24 cellular contexts compared by ENCODE assay signal in the genomic region with DNA sequence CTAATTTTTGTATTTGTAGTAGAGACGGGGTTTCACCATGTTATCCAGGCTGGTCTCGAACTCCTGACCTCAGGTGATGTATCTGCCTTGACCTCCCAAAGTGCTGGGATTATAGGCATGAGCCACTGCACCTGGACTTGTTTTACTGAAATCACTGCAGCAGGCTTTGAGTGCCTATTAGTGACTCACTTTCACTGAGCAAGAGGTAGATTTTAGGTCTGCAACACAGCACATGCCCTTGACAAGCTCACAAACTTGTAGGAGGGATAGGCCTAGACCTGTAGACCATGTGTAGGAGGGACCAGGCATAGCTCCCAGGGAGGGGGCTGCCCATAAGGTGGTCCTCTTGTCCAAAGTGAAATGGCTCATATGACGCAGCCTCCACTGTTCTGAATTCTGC. TPM values are rescaled to one million over a fixed set of nuclear protein-coding genes. Genes with fewer than 3 reads are reported as not detected.
"Had no signal": no experiment of that assay in that cellular context is flagged by ENCODE, and none has a peak within 500 bp of the region (broad histone marks: within the 10 kb centered on the region; RNA-seq: fewer than 3 reads in every experiment).

No MANE protein-coding gene starts in this region.

- H3K27ac ChIP-seq: colonic mucosa, esophagus muscularis mucosa, gastrocnemius medialis, heart right ventricle, left lung, lower lobe of right lung had no signal

- H3K27me3 ChIP-seq: colonic mucosa, gastrocnemius medialis had no signal

- H3K4me3 ChIP-seq: colonic mucosa, esophagus muscularis mucosa, gastrocnemius medialis, heart right ventricle, left lung, lower lobe of right lung had no signal

- H3K9me3 ChIP-seq: colonic mucosa, esophagus muscularis mucosa, gastrocnemius medialis, heart right ventricle, left lung, lower lobe of right lung had no signal

- FAIRE-seq: endometrium, islet of Langerhans, keratinocyte had no signal

- H3K36me3 ChIP-seq: colonic mucosa, esophagus muscularis mucosa, gastrocnemius medialis, heart right ventricle, left lung, lower lobe of right lung had no signal

- ATAC-seq: effector memory CD8-positive, alpha-beta T cell; gastrocnemius medialis; heart right ventricle; left cardiac atrium; left lung; left ventricle myocardium superior; lower lobe of right lung; naive thymus-derived CD4-positive, alpha-beta T cell had no signal

- DNase-seq: colonic mucosa; cortex of kidney; effector CD8-positive, alpha-beta T cell; effector memory CD8-positive, alpha-beta T cell; endodermal cell; foreskin melanocyte; gastrocnemius medialis; glutamatergic neuron; head of caudate nucleus; heart right ventricle; hippocampal formation; left cardiac atrium; left lung; left ventricle myocardium superior; lower lobe of right lung; mesendoderm; midbrain; naive thymus-derived CD4-positive, alpha-beta T cell had no signal

- H3K4me1 ChIP-seq: colonic mucosa, esophagus muscularis mucosa, gastrocnemius medialis, heart right ventricle, left lung, lower lobe of right lung had no signal

RNA-seq across cellular contexts. Expression of a gene that starts 41.2 kb away (rescaled TPM):
- total RNA-seq: epithelial cell of proximal tubule, heart right ventricle, kidney epithelial cell, left cardiac atrium, left ventricle myocardium superior had no signal
- polyA plus RNA-seq: naive thymus-derived CD4-positive, alpha-beta T cell had no signal
